ENCODE assay signal across 1 cellular context in the genomic region with DNA sequence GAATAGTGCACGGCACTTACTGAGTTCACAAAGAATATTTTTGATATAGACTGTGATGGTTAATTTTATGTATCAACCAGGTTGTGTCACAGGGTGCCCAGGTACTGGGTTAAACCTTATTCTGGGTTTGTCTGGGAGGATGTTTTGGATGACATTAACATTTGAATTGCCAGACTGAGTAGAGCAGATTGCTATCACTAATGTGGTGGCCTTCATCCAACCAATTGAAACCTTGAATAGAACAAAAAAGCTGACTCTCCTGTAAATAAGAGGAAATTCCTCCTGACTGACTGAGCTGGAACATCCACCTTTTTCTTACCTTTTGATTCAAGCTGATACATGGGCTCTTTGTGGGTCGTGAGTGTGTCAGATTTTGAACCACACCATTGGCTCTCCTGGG.
TF ChIP-seq lines count a peak whose summit lies in the region.

No MANE protein-coding gene starts in this region.

TF ChIP-seq in H1, 55 proteins besides CTCF, POLR2A, EP300 and RAD21 (continued from another document):
- TF ChIP-seq, protein P1, sequence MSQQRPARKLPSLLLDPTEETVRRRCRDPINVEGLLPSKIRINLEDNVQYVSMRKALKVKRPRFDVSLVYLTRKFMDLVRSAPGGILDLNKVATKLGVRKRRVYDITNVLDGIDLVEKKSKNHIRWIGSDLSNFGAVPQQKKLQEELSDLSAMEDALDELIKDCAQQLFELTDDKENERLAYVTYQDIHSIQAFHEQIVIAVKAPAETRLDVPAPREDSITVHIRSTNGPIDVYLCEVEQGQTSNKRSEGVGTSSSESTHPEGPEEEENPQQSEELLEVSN (IDR thresholded peaks at IDR 0.05), result no peak
- no peak for TF ChIP-seq BCL11A (IDR thresholded peaks at IDR 0.05; ENCODE audit: low read depth in 2 of 2, low read length in 2 of 2)
- TF ChIP-seq RFX5 (IDR thresholded peaks at IDR 0.05; ENCODE audit: borderline replicate concordance, low read depth, low read length), result no peak
- no peak for TF ChIP-seq CREB1 (IDR thresholded peaks at IDR 0.05)
- TF ChIP-seq CHD2 (IDR thresholded peaks at IDR 0.05; ENCODE audit: low read length), result no peak
- TF ChIP-seq CEBPB (IDR thresholded peaks at IDR 0.05; ENCODE audit: low read depth, low read length), result no peak
- TF ChIP-seq GTF2F1 (IDR thresholded peaks at IDR 0.05; ENCODE audit: borderline replicate concordance, low read depth, low read length), result no peak
- TF ChIP-seq, protein P2, sequence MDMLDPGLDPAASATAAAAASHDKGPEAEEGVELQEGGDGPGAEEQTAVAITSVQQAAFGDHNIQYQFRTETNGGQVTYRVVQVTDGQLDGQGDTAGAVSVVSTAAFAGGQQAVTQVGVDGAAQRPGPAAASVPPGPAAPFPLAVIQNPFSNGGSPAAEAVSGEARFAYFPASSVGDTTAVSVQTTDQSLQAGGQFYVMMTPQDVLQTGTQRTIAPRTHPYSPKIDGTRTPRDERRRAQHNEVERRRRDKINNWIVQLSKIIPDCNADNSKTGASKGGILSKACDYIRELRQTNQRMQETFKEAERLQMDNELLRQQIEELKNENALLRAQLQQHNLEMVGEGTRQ (IDR thresholded peaks at IDR 0.05; ENCODE audit: low read length), result no peak
- TF ChIP-seq RNF2 (IDR thresholded peaks at IDR 0.05; ENCODE audit: borderline replicate concordance, low read depth, low read length, missing control alignments, poor library complexity, severe bottlenecking), result no peak
- TF ChIP-seq SP2 (IDR thresholded peaks at IDR 0.05; ENCODE audit: low read length), result no peak
- TF ChIP-seq, protein P3, sequence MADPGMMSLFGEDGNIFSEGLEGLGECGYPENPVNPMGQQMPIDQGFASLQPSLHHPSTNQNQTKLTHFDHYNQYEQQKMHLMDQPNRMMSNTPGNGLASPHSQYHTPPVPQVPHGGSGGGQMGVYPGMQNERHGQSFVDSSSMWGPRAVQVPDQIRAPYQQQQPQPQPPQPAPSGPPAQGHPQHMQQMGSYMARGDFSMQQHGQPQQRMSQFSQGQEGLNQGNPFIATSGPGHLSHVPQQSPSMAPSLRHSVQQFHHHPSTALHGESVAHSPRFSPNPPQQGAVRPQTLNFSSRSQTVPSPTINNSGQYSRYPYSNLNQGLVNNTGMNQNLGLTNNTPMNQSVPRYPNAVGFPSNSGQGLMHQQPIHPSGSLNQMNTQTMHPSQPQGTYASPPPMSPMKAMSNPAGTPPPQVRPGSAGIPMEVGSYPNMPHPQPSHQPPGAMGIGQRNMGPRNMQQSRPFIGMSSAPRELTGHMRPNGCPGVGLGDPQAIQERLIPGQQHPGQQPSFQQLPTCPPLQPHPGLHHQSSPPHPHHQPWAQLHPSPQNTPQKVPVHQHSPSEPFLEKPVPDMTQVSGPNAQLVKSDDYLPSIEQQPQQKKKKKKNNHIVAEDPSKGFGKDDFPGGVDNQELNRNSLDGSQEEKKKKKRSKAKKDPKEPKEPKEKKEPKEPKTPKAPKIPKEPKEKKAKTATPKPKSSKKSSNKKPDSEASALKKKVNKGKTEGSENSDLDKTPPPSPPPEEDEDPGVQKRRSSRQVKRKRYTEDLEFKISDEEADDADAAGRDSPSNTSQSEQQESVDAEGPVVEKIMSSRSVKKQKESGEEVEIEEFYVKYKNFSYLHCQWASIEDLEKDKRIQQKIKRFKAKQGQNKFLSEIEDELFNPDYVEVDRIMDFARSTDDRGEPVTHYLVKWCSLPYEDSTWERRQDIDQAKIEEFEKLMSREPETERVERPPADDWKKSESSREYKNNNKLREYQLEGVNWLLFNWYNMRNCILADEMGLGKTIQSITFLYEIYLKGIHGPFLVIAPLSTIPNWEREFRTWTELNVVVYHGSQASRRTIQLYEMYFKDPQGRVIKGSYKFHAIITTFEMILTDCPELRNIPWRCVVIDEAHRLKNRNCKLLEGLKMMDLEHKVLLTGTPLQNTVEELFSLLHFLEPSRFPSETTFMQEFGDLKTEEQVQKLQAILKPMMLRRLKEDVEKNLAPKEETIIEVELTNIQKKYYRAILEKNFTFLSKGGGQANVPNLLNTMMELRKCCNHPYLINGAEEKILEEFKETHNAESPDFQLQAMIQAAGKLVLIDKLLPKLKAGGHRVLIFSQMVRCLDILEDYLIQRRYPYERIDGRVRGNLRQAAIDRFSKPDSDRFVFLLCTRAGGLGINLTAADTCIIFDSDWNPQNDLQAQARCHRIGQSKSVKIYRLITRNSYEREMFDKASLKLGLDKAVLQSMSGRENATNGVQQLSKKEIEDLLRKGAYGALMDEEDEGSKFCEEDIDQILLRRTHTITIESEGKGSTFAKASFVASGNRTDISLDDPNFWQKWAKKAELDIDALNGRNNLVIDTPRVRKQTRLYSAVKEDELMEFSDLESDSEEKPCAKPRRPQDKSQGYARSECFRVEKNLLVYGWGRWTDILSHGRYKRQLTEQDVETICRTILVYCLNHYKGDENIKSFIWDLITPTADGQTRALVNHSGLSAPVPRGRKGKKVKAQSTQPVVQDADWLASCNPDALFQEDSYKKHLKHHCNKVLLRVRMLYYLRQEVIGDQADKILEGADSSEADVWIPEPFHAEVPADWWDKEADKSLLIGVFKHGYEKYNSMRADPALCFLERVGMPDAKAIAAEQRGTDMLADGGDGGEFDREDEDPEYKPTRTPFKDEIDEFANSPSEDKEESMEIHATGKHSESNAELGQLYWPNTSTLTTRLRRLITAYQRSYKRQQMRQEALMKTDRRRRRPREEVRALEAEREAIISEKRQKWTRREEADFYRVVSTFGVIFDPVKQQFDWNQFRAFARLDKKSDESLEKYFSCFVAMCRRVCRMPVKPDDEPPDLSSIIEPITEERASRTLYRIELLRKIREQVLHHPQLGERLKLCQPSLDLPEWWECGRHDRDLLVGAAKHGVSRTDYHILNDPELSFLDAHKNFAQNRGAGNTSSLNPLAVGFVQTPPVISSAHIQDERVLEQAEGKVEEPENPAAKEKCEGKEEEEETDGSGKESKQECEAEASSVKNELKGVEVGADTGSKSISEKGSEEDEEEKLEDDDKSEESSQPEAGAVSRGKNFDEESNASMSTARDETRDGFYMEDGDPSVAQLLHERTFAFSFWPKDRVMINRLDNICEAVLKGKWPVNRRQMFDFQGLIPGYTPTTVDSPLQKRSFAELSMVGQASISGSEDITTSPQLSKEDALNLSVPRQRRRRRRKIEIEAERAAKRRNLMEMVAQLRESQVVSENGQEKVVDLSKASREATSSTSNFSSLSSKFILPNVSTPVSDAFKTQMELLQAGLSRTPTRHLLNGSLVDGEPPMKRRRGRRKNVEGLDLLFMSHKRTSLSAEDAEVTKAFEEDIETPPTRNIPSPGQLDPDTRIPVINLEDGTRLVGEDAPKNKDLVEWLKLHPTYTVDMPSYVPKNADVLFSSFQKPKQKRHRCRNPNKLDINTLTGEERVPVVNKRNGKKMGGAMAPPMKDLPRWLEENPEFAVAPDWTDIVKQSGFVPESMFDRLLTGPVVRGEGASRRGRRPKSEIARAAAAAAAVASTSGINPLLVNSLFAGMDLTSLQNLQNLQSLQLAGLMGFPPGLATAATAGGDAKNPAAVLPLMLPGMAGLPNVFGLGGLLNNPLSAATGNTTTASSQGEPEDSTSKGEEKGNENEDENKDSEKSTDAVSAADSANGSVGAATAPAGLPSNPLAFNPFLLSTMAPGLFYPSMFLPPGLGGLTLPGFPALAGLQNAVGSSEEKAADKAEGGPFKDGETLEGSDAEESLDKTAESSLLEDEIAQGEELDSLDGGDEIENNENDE (IDR thresholded peaks at IDR 0.05; ENCODE audit: insufficient replicate concordance, low read length), result no peak
- no peak for TF ChIP-seq CHD1 (IDR thresholded peaks at IDR 0.05; ENCODE audit: low read depth, low read length)
- no peak for TF ChIP-seq SIRT6 (IDR thresholded peaks at IDR 0.05; ENCODE audit: low read length)
- no peak for TF ChIP-seq NRF1 (IDR thresholded peaks at IDR 0.05; ENCODE audit: low read depth, low read length)
